In the genomic region with DNA sequence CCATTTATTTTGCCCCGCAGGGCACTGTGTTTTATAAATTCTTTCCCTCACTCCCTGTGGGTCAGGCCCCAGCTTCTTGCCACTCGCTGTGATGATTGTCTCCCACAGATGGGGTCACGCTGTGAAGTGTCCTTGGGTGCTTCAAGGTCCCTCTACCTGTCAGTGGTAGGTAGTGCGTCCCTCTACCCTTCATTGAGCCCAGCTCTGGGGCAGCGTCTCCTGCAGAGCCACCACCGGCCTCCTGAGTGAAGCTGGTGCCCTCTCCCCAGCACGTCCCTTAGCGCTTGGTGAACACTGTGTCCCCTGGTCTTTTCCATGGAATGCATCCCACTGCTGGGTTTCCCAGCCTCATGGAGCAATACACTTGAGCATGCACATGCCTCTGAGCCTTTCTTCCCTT, we compare ENCODE assay signal across 1 cellular context.
TF ChIP-seq lines count a peak whose summit lies in the region.

No MANE protein-coding gene starts in this region.

TF ChIP-seq in WTC11, 78 proteins besides CTCF, POLR2A, EP300 and RAD21 (continued from another document):
- TF ChIP-seq CREM (CRISPR knock-in tag; IDR thresholded peaks at IDR 0.05) (no peak), GRHL2 (CRISPR knock-in tag; IDR thresholded peaks at IDR 0.05; ENCODE audit: insufficient replicate concordance, severe bottlenecking) (no peak), NFATC4 (CRISPR knock-in tag; IDR thresholded peaks at IDR 0.05) (no peak), KAT7 (CRISPR knock-in tag; IDR thresholded peaks at IDR 0.05; ENCODE audit: borderline replicate concordance) (no peak), ZBTB43 (CRISPR knock-in tag; IDR thresholded peaks at IDR 0.05) (no peak), ZNF263 (CRISPR knock-in tag; IDR thresholded peaks at IDR 0.05; ENCODE audit: low read depth) (no peak)
- TF ChIP-seq, protein P1, sequence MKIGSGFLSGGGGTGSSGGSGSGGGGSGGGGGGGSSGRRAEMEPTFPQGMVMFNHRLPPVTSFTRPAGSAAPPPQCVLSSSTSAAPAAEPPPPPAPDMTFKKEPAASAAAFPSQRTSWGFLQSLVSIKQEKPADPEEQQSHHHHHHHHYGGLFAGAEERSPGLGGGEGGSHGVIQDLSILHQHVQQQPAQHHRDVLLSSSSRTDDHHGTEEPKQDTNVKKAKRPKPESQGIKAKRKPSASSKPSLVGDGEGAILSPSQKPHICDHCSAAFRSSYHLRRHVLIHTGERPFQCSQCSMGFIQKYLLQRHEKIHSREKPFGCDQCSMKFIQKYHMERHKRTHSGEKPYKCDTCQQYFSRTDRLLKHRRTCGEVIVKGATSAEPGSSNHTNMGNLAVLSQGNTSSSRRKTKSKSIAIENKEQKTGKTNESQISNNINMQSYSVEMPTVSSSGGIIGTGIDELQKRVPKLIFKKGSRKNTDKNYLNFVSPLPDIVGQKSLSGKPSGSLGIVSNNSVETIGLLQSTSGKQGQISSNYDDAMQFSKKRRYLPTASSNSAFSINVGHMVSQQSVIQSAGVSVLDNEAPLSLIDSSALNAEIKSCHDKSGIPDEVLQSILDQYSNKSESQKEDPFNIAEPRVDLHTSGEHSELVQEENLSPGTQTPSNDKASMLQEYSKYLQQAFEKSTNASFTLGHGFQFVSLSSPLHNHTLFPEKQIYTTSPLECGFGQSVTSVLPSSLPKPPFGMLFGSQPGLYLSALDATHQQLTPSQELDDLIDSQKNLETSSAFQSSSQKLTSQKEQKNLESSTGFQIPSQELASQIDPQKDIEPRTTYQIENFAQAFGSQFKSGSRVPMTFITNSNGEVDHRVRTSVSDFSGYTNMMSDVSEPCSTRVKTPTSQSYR (CRISPR knock-in tag; IDR thresholded peaks at IDR 0.05), result no peak
TF ChIP-seq in WTC11: peak in this region for 0.
